1 cellular context compared by ENCODE assay signal in the genomic region with DNA sequence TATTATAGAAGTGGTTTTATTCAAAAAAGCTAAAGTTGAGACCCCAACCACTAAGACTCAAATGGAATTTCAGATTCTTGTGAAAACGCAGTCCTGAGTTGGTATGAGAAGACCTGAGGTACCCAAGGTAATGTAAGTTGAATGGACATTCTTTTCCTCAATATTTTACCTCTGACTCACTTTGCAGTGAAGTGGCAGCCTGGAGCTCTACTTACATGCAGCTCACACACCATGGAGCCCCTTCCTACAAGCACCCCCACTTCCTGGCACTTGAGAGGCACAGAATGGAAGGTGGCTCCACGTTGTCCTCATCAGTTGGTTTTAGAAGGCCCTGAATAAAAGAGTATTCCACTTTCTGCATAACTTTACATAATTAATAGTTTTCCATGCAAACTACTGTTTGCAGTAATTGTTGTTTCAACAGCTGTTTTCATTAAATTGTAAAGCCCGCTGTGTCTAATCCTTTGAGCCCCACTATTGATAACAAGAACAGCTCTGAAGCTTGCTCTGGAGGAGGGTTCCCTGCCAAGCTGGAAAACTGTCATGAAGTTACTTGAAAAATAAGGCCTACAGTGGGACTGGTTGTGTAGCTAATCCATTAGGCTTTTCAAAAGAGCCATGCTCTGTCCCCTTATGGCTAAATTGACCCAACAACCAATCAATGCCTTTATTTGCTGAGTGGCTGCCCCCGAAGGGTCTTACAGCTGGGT.
TF ChIP-seq lines count a peak whose summit lies in the region.

No MANE protein-coding gene starts in this region.

TF ChIP-seq in SK-N-SH treated with all-trans-retinoic acid at 6 μM for 48 hours, 23 proteins besides CTCF, POLR2A, EP300 and RAD21 (continued from another document):
- TF ChIP-seq, protein P1, sequence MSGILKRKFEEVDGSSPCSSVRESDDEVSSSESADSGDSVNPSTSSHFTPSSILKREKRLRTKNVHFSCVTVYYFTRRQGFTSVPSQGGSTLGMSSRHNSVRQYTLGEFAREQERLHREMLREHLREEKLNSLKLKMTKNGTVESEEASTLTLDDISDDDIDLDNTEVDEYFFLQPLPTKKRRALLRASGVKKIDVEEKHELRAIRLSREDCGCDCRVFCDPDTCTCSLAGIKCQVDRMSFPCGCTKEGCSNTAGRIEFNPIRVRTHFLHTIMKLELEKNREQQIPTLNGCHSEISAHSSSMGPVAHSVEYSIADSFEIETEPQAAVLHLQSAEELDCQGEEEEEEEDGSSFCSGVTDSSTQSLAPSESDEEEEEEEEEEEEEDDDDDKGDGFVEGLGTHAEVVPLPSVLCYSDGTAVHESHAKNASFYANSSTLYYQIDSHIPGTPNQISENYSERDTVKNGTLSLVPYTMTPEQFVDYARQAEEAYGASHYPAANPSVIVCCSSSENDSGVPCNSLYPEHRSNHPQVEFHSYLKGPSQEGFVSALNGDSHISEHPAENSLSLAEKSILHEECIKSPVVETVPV (CRISPR knock-in tag; IDR thresholded peaks at IDR 0.05) = no peak
- TF ChIP-seq RARB (CRISPR knock-in tag; IDR thresholded peaks at IDR 0.05) = no peak
- TF ChIP-seq BACH2 (CRISPR knock-in tag; IDR thresholded peaks at IDR 0.05; ENCODE audit: borderline replicate concordance) = no peak
- no peak for TF ChIP-seq ZFP30 (CRISPR knock-in tag; IDR thresholded peaks at IDR 0.05)
